Comparison of ENCODE assay signal across 20 cellular contexts in genomic region chr4:84050014-84050413, GRCh38.
DNase-seq lines count a peak whose midpoint lies in the region; ATAC-seq and TF ChIP-seq lines count a peak whose summit lies in the region.
"Had no signal": no experiment of that assay in that cellular context is flagged by ENCODE, and none has a peak within 500 bp of the region (broad histone marks: within the 10 kb centered on the region; RNA-seq: fewer than 3 reads in every experiment).

No MANE protein-coding gene starts in this region.

- no peaks in the 10 kb centered on the region for H3K79me1 ChIP-seq in neuronal stem cell (ENCODE audit: low read depth, low read length)

- TF ChIP-seq EP300 in esophagus muscularis mucosa (IDR thresholded peaks at IDR 0.05) = no peak

- H3K23ac ChIP-seq in neuronal stem cell (ENCODE audit: low read depth, low read length, poor library complexity) = no peak overlapping the region

- no peak overlapping the region for H3K4me3 Mint-ChIP-seq in activated CD4-positive, alpha-beta T cell treated with anti-CD3 and anti-CD28 coated beads, Interleukin-2, amount 10 ng/mL, durations not matched to agents 7 days and 5 days
- H3K4me3 Mint-ChIP-seq in CD4-positive, alpha-beta T cell = no peak overlapping the region
- H3K4me3 Mint-ChIP-seq: CD8-positive, alpha-beta T cell had no signal

- no peak overlapping the region for H3K9ac ChIP-seq in neuronal stem cell (ENCODE audit: low read depth, low read length, poor library complexity)
- H3K9ac ChIP-seq: parathyroid adenoma had no signal

- no peak overlapping the region for H2AK5ac ChIP-seq in neuronal stem cell (ENCODE audit: low read depth, low read length)

- H3K4me3 ChIP-seq in esophagus muscularis mucosa = no peak overlapping the region
- H3K4me3 ChIP-seq in neuronal stem cell (ENCODE audit: low read length in 2 of 2) = no peak overlapping the region
- H3K4me3 ChIP-seq: A549, colonic mucosa, mucosa of descending colon had no signal

- CTCF ChIA-PET in activated CD4-positive, alpha-beta T cell treated with anti-CD3 and anti-CD28 coated beads, Interleukin-2, amount 10 ng/mL, durations not matched to agents 7 days and 5 days (lab: Charles Lee) = no interaction called here
- CTCF ChIA-PET in CD4-positive, alpha-beta T cell (lab: Charles Lee) = no interaction called here

- H4K8ac ChIP-seq in neuronal stem cell (ENCODE audit: low read depth, low read length) = no peak overlapping the region

- no peak overlapping the region for H3K4me2 ChIP-seq in neuronal stem cell (ENCODE audit: insufficient read depth, low read length, poor library complexity, severe bottlenecking)
- H3K4me2 ChIP-seq: A549 had no signal

- H2AFZ ChIP-seq in neuronal stem cell (ENCODE audit: low read length) = peak overlapping the region; percentile 5
- H2AFZ ChIP-seq: parathyroid adenoma had no signal

- no peak overlapping the region for H2BK12ac ChIP-seq in neuronal stem cell (ENCODE audit: low read length)

- no peak overlapping the region for H2BK15ac ChIP-seq in neuronal stem cell (ENCODE audit: low read length)

- no peaks in the 10 kb centered on the region for H3K4me1 Mint-ChIP-seq in activated CD4-positive, alpha-beta T cell treated with anti-CD3 and anti-CD28 coated beads, Interleukin-2, amount 10 ng/mL, durations not matched to agents 7 days and 5 days
- H3K4me1 Mint-ChIP-seq in CD4-positive, alpha-beta T cell (ENCODE audit: low read depth) = no peaks in the 10 kb centered on the region

- H4K91ac ChIP-seq in neuronal stem cell (ENCODE audit: low read depth, low read length, poor library complexity) = no peak overlapping the region

- no peak overlapping the region for H3K27ac Mint-ChIP-seq in activated CD4-positive, alpha-beta T cell treated with anti-CD3 and anti-CD28 coated beads, Interleukin-2, amount 10 ng/mL, durations not matched to agents 7 days and 5 days
- H3K27ac Mint-ChIP-seq in CD4-positive, alpha-beta T cell = no peak overlapping the region
- H3K27ac Mint-ChIP-seq: CD8-positive, alpha-beta T cell had no signal

- intact Hi-C loops in esophagus muscularis mucosa (cut with DNase I) = no loop called here
- intact Hi-C loops in CD4-positive, alpha-beta T cell (cut with DNase I, micrococcal nuclease) = no loop called here

- H3K9me3 ChIP-seq in esophagus muscularis mucosa = no peaks in the 10 kb centered on the region
- H3K9me3 ChIP-seq in neuronal stem cell (replicated peaks in 1 of 2; ENCODE audit: control insufficient read depth in 2 of 2, insufficient read depth in 1 of 2, low read depth in 1 of 2, low read length in 2 of 2) = no peaks in the 10 kb centered on the region
- H3K9me3 ChIP-seq in CD4-positive, alpha-beta T cell (ENCODE audit: control insufficient read depth, low read length) = no peaks in the 10 kb centered on the region
- H3K9me3 ChIP-seq: A549, colonic mucosa, mucosa of descending colon had no signal

- no peak for TF ChIP-seq POLR2A in esophagus muscularis mucosa (IDR thresholded peaks at IDR 0.05; ENCODE audit: low read depth)

- H3K4me1 ChIP-seq in esophagus muscularis mucosa (peaks cover 0 to 17% (median 15%) of the 10 kb centered on the region in 4 donors), neuronal stem cell (ENCODE audit: control insufficient read depth in 2 of 2, insufficient read depth in 1 of 2, low read depth in 1 of 2, low read length in 2 of 2) (peaks cover 8 to 20% of the 10 kb centered on the region in 2 donors)
- H3K4me1 ChIP-seq: colonic mucosa, parathyroid adenoma had no signal

- H3K36me3 ChIP-seq in esophagus muscularis mucosa (no peaks in the 10 kb centered on the region), neuronal stem cell (replicated peaks in 1 of 2; ENCODE audit: control insufficient read depth in 2 of 2, insufficient read depth in 2 of 2, low read length in 2 of 2) (no peaks in the 10 kb centered on the region)
- H3K36me3 ChIP-seq: colonic mucosa had no signal

- no peak for ATAC-seq in CD4-positive, alpha-beta T cell (ENCODE audit: poor library complexity)
- ATAC-seq: A549; CD8-positive, alpha-beta T cell; mucosa of descending colon; Right ventricle myocardium inferior had no signal

- H3K27me3 ChIP-seq in esophagus muscularis mucosa (no peaks in the 10 kb centered on the region), neuronal stem cell (ENCODE audit: control insufficient read depth in 3 of 3, insufficient read depth in 3 of 3, low read depth in 1 of 3, low read length in 3 of 3) (no peaks in the 10 kb centered on the region)
- no peaks in the 10 kb centered on the region for H3K27me3 ChIP-seq in CD4-positive, alpha-beta T cell (ENCODE audit: control insufficient read depth, insufficient read depth, low read length)
- H3K27me3 ChIP-seq: colonic mucosa had no signal

- TF ChIP-seq CTCF in esophagus muscularis mucosa (IDR thresholded peaks at IDR 0.05) (no peak), GM20000 (IDR thresholded peaks at IDR 0.05; ENCODE audit: extremely low read depth, missing control alignments) (no peak)
- TF ChIP-seq CTCF in CD4-positive, alpha-beta T cell (IDR thresholded peaks at IDR 0.05) = no peak

- no peak overlapping the region for H2BK120ac ChIP-seq in neuronal stem cell (ENCODE audit: low read depth, low read length)

- H3K18ac ChIP-seq in neuronal stem cell (ENCODE audit: low read length) = no peak overlapping the region

- WGBS in esophagus muscularis mucosa = 18% methylated on average over 1 of the region's 1 CpG
- WGBS in neuronal stem cell (ENCODE audit: extremely low coverage in 2 of 2, insufficient read length in 2 of 2, insufficient replicate concordance in 1 of 2), 2 donors = no CpG with 5 or more reads among the region's 1 CpG

- no peak overlapping the region for H3K4ac ChIP-seq in neuronal stem cell (ENCODE audit: low read length)

- H3K9me3 Mint-ChIP-seq in activated CD4-positive, alpha-beta T cell treated with anti-CD3 and anti-CD28 coated beads, Interleukin-2, amount 10 ng/mL, durations not matched to agents 7 days and 5 days = no peaks in the 10 kb centered on the region
- H3K9me3 Mint-ChIP-seq in CD4-positive, alpha-beta T cell = peaks cover 2% of the 10 kb centered on the region

- H3K27me3 Mint-ChIP-seq in activated CD4-positive, alpha-beta T cell treated with anti-CD3 and anti-CD28 coated beads, Interleukin-2, amount 10 ng/mL, durations not matched to agents 7 days and 5 days = no peaks in the 10 kb centered on the region
- no peaks in the 10 kb centered on the region for H3K27me3 Mint-ChIP-seq in CD4-positive, alpha-beta T cell

- H3K14ac ChIP-seq in neuronal stem cell (ENCODE audit: low read length) = no peak overlapping the region

- no peaks in the 10 kb centered on the region for H3K36me3 Mint-ChIP-seq in activated CD4-positive, alpha-beta T cell treated with anti-CD3 and anti-CD28 coated beads, Interleukin-2, amount 10 ng/mL, durations not matched to agents 7 days and 5 days (ENCODE audit: low read depth)
- no peaks in the 10 kb centered on the region for H3K36me3 Mint-ChIP-seq in CD4-positive, alpha-beta T cell (ENCODE audit: low read depth)
- H3K36me3 Mint-ChIP-seq: CD8-positive, alpha-beta T cell had no signal

- peak; percentile 44 for DNase-seq in NCI-H2107 treated with DMSO at 0.1 percent for 48 hours (lab: John Stamatoyannopoulos, UW; ENCODE audit: unreplicated experiment)
- DNase-seq in NCI-H2107 (lab: John Stamatoyannopoulos, UW) = no peak
- peak; percentile 37 for DNase-seq in NCI-H1694 treated with DMSO at 0.1 percent for 48 hours (lab: John Stamatoyannopoulos, UW)
- DNase-seq in esophagus muscularis mucosa (ENCODE audit: extremely low spot score) = no peak
- peak; percentile 5 for DNase-seq in neuronal stem cell (ENCODE audit: low spot score)
- no peak for DNase-seq in activated CD4-positive, alpha-beta T cell treated with anti-CD3 and anti-CD28 coated beads, Interleukin-2, amount 10 ng/mL, durations not matched to agents 7 days and 5 days
- no peak for DNase-seq in CD4-positive, alpha-beta T cell
- no peak for DNase-seq in GM20000 (ENCODE audit: low spot score)
- DNase-seq: activated naive CD4-positive, alpha-beta T cell; CD8-positive, alpha-beta T cell; colonic mucosa; KG1; mucosa of descending colon; NCI-H1436 treated with DMSO at 0.1 percent for 48 hours; NK-92 treated with Interleukin-12 subunit alpha and Interleukin-12 subunit beta, amount 100 ng/mL, for 24 hours; T-helper 1 cell had no signal

- POLR2A ChIA-PET in activated CD4-positive, alpha-beta T cell treated with anti-CD3 and anti-CD28 coated beads, Interleukin-2, amount 10 ng/mL, durations not matched to agents 7 days and 5 days (lab: Charles Lee) = no interaction called here
- POLR2A ChIA-PET in CD4-positive, alpha-beta T cell (lab: Charles Lee) = no interaction called here

- no peak overlapping the region for H2BK5ac ChIP-seq in neuronal stem cell (ENCODE audit: low read length)

- H3K27ac ChIP-seq in esophagus muscularis mucosa (replicated peaks in 1 of 4) = peak overlapping the region; percentile 43 to 57 (median 49)
- no peak overlapping the region for H3K27ac ChIP-seq in neuronal stem cell (replicated peaks; ENCODE audit: low read length)
- H3K27ac ChIP-seq in CD4-positive, alpha-beta T cell (ENCODE audit: low read depth, low read length) = no peak overlapping the region
- H3K27ac ChIP-seq: A549, colonic mucosa, epithelial cell of prostate, parathyroid adenoma had no signal

Comparison
In these comparisons a context has a peak if more than half of its experiments do, and no peak if none do; other contexts are left out.
1. DNase-seq: peak in NCI-H2107 treated with DMSO at 0.1 percent for 48 hours (single experiment), NCI-H1694 treated with DMSO at 0.1 percent for 48 hours (single experiment) and neuronal stem cell (single experiment); none in NCI-H2107 (single experiment), esophagus muscularis mucosa (single experiment), activated CD4-positive, alpha-beta T cell treated with anti-CD3 and anti-CD28 coated beads, Interleukin-2, amount 10 ng/mL, durations not matched to agents 7 days and 5 days (single experiment), CD4-positive, alpha-beta T cell (0 of 10) and GM20000 (single experiment).
2. H3K27ac ChIP-seq: peak in esophagus muscularis mucosa (4 of 4); none in neuronal stem cell (single experiment) and CD4-positive, alpha-beta T cell (single experiment).